ENCODE assay signal across 1 cellular context in the genomic region with DNA sequence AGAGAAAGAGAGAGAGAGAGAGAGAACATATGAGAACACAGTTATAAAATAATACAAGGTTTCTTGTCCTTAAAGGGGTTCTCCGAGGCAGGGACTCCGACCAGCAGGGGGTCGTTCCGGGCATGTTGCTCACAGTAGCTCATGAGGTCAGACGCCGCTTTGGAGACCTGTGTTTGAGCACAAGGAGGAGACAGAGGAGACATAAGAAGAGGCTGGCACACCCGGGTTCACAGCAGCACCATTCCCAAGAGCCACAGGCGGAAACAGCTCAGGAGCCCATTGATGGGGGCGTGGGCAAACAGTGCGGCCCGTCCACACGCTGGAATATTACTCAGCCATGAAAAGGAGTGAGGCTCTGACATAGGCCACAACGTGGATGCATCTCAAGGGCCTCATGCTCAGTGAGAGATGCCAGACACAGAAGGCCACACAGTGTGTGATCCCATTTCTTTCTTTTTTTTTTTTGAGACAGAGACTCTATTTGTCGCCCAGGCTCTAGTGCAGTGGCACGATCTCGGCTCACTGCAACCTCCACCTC.
A peak's percentile ranks its signal among the peaks of the same experiment; 100 is the strongest.
TF ChIP-seq lines count a peak whose summit lies in the region.

No MANE protein-coding gene starts in this region.

TF ChIP-seq in K562, 482 proteins besides CTCF, POLR2A, EP300 and RAD21:
- TF ChIP-seq, protein P1, sequence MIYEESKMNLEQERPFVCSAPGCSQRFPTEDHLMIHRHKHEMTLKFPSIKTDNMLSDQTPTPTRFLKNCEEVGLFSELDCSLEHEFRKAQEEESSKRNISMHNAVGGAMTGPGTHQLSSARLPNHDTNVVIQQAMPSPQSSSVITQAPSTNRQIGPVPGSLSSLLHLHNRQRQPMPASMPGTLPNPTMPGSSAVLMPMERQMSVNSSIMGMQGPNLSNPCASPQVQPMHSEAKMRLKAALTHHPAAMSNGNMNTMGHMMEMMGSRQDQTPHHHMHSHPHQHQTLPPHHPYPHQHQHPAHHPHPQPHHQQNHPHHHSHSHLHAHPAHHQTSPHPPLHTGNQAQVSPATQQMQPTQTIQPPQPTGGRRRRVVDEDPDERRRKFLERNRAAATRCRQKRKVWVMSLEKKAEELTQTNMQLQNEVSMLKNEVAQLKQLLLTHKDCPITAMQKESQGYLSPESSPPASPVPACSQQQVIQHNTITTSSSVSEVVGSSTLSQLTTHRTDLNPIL (CRISPR knock-in tag; IDR thresholded peaks at IDR 0.05): no peak
- TF ChIP-seq, protein P2, sequence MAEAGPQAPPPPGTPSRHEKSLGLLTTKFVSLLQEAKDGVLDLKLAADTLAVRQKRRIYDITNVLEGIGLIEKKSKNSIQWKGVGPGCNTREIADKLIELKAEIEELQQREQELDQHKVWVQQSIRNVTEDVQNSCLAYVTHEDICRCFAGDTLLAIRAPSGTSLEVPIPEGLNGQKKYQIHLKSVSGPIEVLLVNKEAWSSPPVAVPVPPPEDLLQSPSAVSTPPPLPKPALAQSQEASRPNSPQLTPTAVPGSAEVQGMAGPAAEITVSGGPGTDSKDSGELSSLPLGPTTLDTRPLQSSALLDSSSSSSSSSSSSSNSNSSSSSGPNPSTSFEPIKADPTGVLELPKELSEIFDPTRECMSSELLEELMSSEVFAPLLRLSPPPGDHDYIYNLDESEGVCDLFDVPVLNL (CRISPR knock-in tag; IDR thresholded peaks at IDR 0.05; ENCODE audit: low read depth): no peak
- TF ChIP-seq KDM1A (IDR thresholded peaks at IDR 0.05) (peak in 1 of 2 experiments; percentile 17; a peak in 1 of 4 replicates), ZNF121 (CRISPR knock-in tag; conservative IDR thresholded peaks at IDR 0.05) (no peak), RBM25 (IDR thresholded peaks at IDR 0.05; ENCODE audit: low read depth, low read length, severe bottlenecking) (peak; percentile 55), ZNF146 (CRISPR knock-in tag; IDR thresholded peaks at IDR 0.05; ENCODE audit: unreplicated experiment) (peak; percentile 98), OTX1 (CRISPR knock-in tag; IDR thresholded peaks at IDR 0.05) (no peak)
